In genomic region chr22:26477341-26477731, GRCh38 we compare ENCODE assay signal across 20 cellular contexts. TPM values are rescaled to one million over a fixed set of nuclear protein-coding genes. Genes with fewer than 3 reads are reported as not detected.
A peak's percentile ranks its signal among the peaks of the same experiment; 100 is the strongest.
DNase-seq lines count a peak whose midpoint lies in the region; ATAC-seq and TF ChIP-seq lines count a peak whose summit lies in the region.
"Had no signal": no experiment of that assay in that cellular context is flagged by ENCODE, and none has a peak within 500 bp of the region (broad histone marks: within the 10 kb centered on the region; RNA-seq: fewer than 3 reads in every experiment).

No MANE protein-coding gene starts in this region.

- peak overlapping the region; percentile 57 for H3K4me3 Mint-ChIP-seq in T-helper 1 cell treated with Interleukin-12 subunit alpha and Interleukin-12 subunit beta and Interleukin-4 antibody, amounts not matched to agents 30 μg/mL and 1 μg/mL, for 36 hours
- H3K4me3 Mint-ChIP-seq in activated T-helper 2 cell treated with anti-CD3 and anti-CD28 coated beads, Interferon-gamma antibody, Interleukin-2, Interleukin-4, amounts not matched to agents 10 μg/mL and 5 μg/mL and 100 μg/mL, durations not matched to agents 14 hours and 24 hours and 36 hours (ENCODE audit: low read depth) = peak overlapping the region; percentile 74
- H3K4me3 Mint-ChIP-seq in neural progenitor cell = no peak overlapping the region

- no peak for TF ChIP-seq CTCF in neural progenitor cell (IDR thresholded peaks at IDR 0.05)

- H4K20me1 ChIP-seq in neural progenitor cell (ENCODE audit: low read depth) = peaks cover 4% of the 10 kb centered on the region

- peak overlapping the region; percentile 60 for H3K27ac Mint-ChIP-seq in T-helper 1 cell treated with Interleukin-12 subunit alpha and Interleukin-12 subunit beta and Interleukin-4 antibody, amounts not matched to agents 30 μg/mL and 1 μg/mL, for 36 hours
- H3K27ac Mint-ChIP-seq in activated T-helper 2 cell treated with anti-CD3 and anti-CD28 coated beads, Interferon-gamma antibody, Interleukin-2, Interleukin-4, amounts not matched to agents 10 μg/mL and 5 μg/mL and 100 μg/mL, durations not matched to agents 14 hours and 24 hours and 36 hours = peak overlapping the region; percentile 80
- H3K27ac Mint-ChIP-seq in neural progenitor cell = peak overlapping the region; percentile 50

- H3K9ac ChIP-seq in HUES48 (ENCODE audit: low read depth, low read length) (no peak overlapping the region), neural progenitor cell (no peak overlapping the region)
- H3K9ac ChIP-seq: SK-N-SH had no signal

- H3K79me2 ChIP-seq in neural progenitor cell (ENCODE audit: low read depth) = peaks cover 44% of the 10 kb centered on the region

- H3K27ac ChIP-seq in HUES48 (ENCODE audit: low read depth, low read length) (peak overlapping the region; percentile 46), neural progenitor cell (no peak overlapping the region)
- H3K27ac ChIP-seq: 22Rv1, adrenal gland, colonic mucosa, transverse colon, VCaP had no signal

- H3K4me3 ChIP-seq in HUES48 (ENCODE audit: low read depth, low read length) = no peak overlapping the region
- H3K4me3 ChIP-seq in neural progenitor cell = no peak overlapping the region
- H3K4me3 ChIP-seq: adrenal gland, colonic mucosa, transverse colon had no signal

- H3K27me3 ChIP-seq in HUES48 (ENCODE audit: control insufficient read depth, insufficient read depth, low read length) (no peaks in the 10 kb centered on the region), neural progenitor cell (no peaks in the 10 kb centered on the region)
- H3K27me3 ChIP-seq: adrenal gland, colonic mucosa, transverse colon had no signal

- no peaks in the 10 kb centered on the region for H3F3A ChIP-seq in neural progenitor cell (ENCODE audit: low read depth)

- no peak for DNase-seq in T-helper 1 cell
- no peak for DNase-seq in activated T-helper 2 cell treated with anti-CD3 and anti-CD28 coated beads, Interferon-gamma antibody, Interleukin-2, Interleukin-4, amounts not matched to agents 10 μg/mL and 5 μg/mL and 100 μg/mL, durations not matched to agents 14 hours and 24 hours and 36 hours (ENCODE audit: low spot score)
- no peak for DNase-seq in neural progenitor cell (ENCODE audit: low spot score)
- DNase-seq in DMS53 treated with DMSO at 0.1 percent for 48 hours (lab: John Stamatoyannopoulos, UW; ENCODE audit: unreplicated experiment) = no peak
- DNase-seq: activated CD8-positive, alpha-beta memory T cell treated with anti-CD3 and anti-CD28 coated beads, Interleukin-2, amount 50 U/mL, for 4 hours; adrenal gland; CD8-positive, alpha-beta memory T cell; colonic mucosa; GOT3; hypothalamus; NCI-H1417; SK-N-SH; stimulated activated CD4-positive, alpha-beta T cell treated with anti-CD3 and anti-CD28 coated beads, Interleukin-2, amount 100 ng/mL, for 24 hours; transverse colon had no signal

- H3K36me3 Mint-ChIP-seq in T-helper 1 cell treated with Interleukin-12 subunit alpha and Interleukin-12 subunit beta and Interleukin-4 antibody, amounts not matched to agents 30 μg/mL and 1 μg/mL, for 36 hours (ENCODE audit: low read depth) = peaks cover 23% of the 10 kb centered on the region
- H3K36me3 Mint-ChIP-seq in activated T-helper 2 cell treated with anti-CD3 and anti-CD28 coated beads, Interferon-gamma antibody, Interleukin-2, Interleukin-4, amounts not matched to agents 10 μg/mL and 5 μg/mL and 100 μg/mL, durations not matched to agents 14 hours and 24 hours and 36 hours (ENCODE audit: low read depth) = peaks cover 66% of the 10 kb centered on the region
- peaks cover 21% of the 10 kb centered on the region for H3K36me3 Mint-ChIP-seq in neural progenitor cell

- intact Hi-C loops in activated T-helper 2 cell treated with anti-CD3 and anti-CD28 coated beads, Interferon-gamma antibody, Interleukin-2, Interleukin-4, amounts not matched to agents 10 μg/mL and 5 μg/mL and 100 μg/mL, durations not matched to agents 14 hours and 24 hours and 36 hours (cut with micrococcal nuclease) = no loop called here

- H3K4me1 ChIP-seq in HUES48 (ENCODE audit: control insufficient read depth, insufficient read depth, low read length) (peaks cover 8% of the 10 kb centered on the region; the same call in 1 of the 2 replicates), neural progenitor cell (peaks cover 10% of the 10 kb centered on the region)

- ATAC-seq in HG03432 (IDR thresholded peaks at IDR 0.05; ENCODE audit: unreplicated experiment) (no peak), GM18520 (IDR thresholded peaks at IDR 0.05; ENCODE audit: unreplicated experiment) (no peak)

- no peak overlapping the region for H2AFZ ChIP-seq in neural progenitor cell (replicated peaks)

- H3K36me3 ChIP-seq in HUES48 (ENCODE audit: control insufficient read depth, insufficient read depth, low read length) (peaks cover 81% of the 10 kb centered on the region), neural progenitor cell (no peaks in the 10 kb centered on the region)

- H3K27me3 Mint-ChIP-seq in T-helper 1 cell treated with Interleukin-12 subunit alpha and Interleukin-12 subunit beta and Interleukin-4 antibody, amounts not matched to agents 30 μg/mL and 1 μg/mL, for 36 hours (ENCODE audit: low read depth) = no peaks in the 10 kb centered on the region
- H3K27me3 Mint-ChIP-seq in activated T-helper 2 cell treated with anti-CD3 and anti-CD28 coated beads, Interferon-gamma antibody, Interleukin-2, Interleukin-4, amounts not matched to agents 10 μg/mL and 5 μg/mL and 100 μg/mL, durations not matched to agents 14 hours and 24 hours and 36 hours (ENCODE audit: low read depth) = no peaks in the 10 kb centered on the region
- peaks cover 3% of the 10 kb centered on the region for H3K27me3 Mint-ChIP-seq in neural progenitor cell (ENCODE audit: insufficient read depth, low read depth)
- H3K27me3 Mint-ChIP-seq: CD8-positive, alpha-beta memory T cell had no signal

- no peak overlapping the region for H3K4me2 ChIP-seq in neural progenitor cell
- H3K4me2 ChIP-seq: SK-N-SH had no signal

- H3K4me1 Mint-ChIP-seq in T-helper 1 cell treated with Interleukin-12 subunit alpha and Interleukin-12 subunit beta and Interleukin-4 antibody, amounts not matched to agents 30 μg/mL and 1 μg/mL, for 36 hours (ENCODE audit: low read depth) = peaks cover 55% of the 10 kb centered on the region
- peaks cover 56% of the 10 kb centered on the region for H3K4me1 Mint-ChIP-seq in activated T-helper 2 cell treated with anti-CD3 and anti-CD28 coated beads, Interferon-gamma antibody, Interleukin-2, Interleukin-4, amounts not matched to agents 10 μg/mL and 5 μg/mL and 100 μg/mL, durations not matched to agents 14 hours and 24 hours and 36 hours (ENCODE audit: low read depth)
- peaks cover 43% of the 10 kb centered on the region for H3K4me1 Mint-ChIP-seq in neural progenitor cell

- H3K9me3 Mint-ChIP-seq in T-helper 1 cell treated with Interleukin-12 subunit alpha and Interleukin-12 subunit beta and Interleukin-4 antibody, amounts not matched to agents 30 μg/mL and 1 μg/mL, for 36 hours = no peaks in the 10 kb centered on the region
- H3K9me3 Mint-ChIP-seq in activated T-helper 2 cell treated with anti-CD3 and anti-CD28 coated beads, Interferon-gamma antibody, Interleukin-2, Interleukin-4, amounts not matched to agents 10 μg/mL and 5 μg/mL and 100 μg/mL, durations not matched to agents 14 hours and 24 hours and 36 hours = no peaks in the 10 kb centered on the region
- H3K9me3 Mint-ChIP-seq in neural progenitor cell = no peaks in the 10 kb centered on the region
- H3K9me3 Mint-ChIP-seq: CD8-positive, alpha-beta memory T cell had no signal

- H3K9me3 ChIP-seq in HUES48 (ENCODE audit: control insufficient read depth, insufficient read depth, low read length) (no peaks in the 10 kb centered on the region), neural progenitor cell (ENCODE audit: low read depth) (no peaks in the 10 kb centered on the region)
- H3K9me3 ChIP-seq: adrenal gland, colonic mucosa, SK-N-SH, transverse colon had no signal

RNA-seq across cellular contexts. Expression of gene HPS4, which starts 6.2 kb away (rescaled TPM):
- total RNA-seq in activated T-helper 2 cell treated with anti-CD3 and anti-CD28 coated beads, Interferon-gamma antibody, Interleukin-2, Interleukin-4, amounts not matched to agents 10 μg/mL and 5 μg/mL and 100 μg/mL, durations not matched to agents 14 hours and 24 hours and 36 hours = 39.0 and 39.4 TPM in 2 replicates
- total RNA-seq in neural progenitor cell (ENCODE audit: low replicate concordance) = 65.3 and 95.5 TPM in 2 replicates

RNA-seq across cellular contexts. Expression of gene SRRD, which starts 6.3 kb away (rescaled TPM):
- total RNA-seq in activated T-helper 2 cell treated with anti-CD3 and anti-CD28 coated beads, Interferon-gamma antibody, Interleukin-2, Interleukin-4, amounts not matched to agents 10 μg/mL and 5 μg/mL and 100 μg/mL, durations not matched to agents 14 hours and 24 hours and 36 hours = 21.6 and 23.0 TPM in 2 replicates
- total RNA-seq in neural progenitor cell (ENCODE audit: low replicate concordance) = 28.0 and 36.0 TPM in 2 replicates

RNA-seq across cellular contexts. Expression of gene TFIP11, which starts 34.9 kb away (rescaled TPM):
- 49.7 and 55.0 TPM in 2 replicates for total RNA-seq in activated T-helper 2 cell treated with anti-CD3 and anti-CD28 coated beads, Interferon-gamma antibody, Interleukin-2, Interleukin-4, amounts not matched to agents 10 μg/mL and 5 μg/mL and 100 μg/mL, durations not matched to agents 14 hours and 24 hours and 36 hours
- total RNA-seq in neural progenitor cell (ENCODE audit: low replicate concordance) = 22.2 and 26.2 TPM in 2 replicates

RNA-seq across cellular contexts. Expression of gene ASPHD2, which starts 48.3 kb away (rescaled TPM):
- 14.2 and 14.5 TPM in 2 replicates for total RNA-seq in activated T-helper 2 cell treated with anti-CD3 and anti-CD28 coated beads, Interferon-gamma antibody, Interleukin-2, Interleukin-4, amounts not matched to agents 10 μg/mL and 5 μg/mL and 100 μg/mL, durations not matched to agents 14 hours and 24 hours and 36 hours
- 9.3 and 12.7 TPM in 2 replicates for total RNA-seq in neural progenitor cell (ENCODE audit: low replicate concordance)
